8 cellular contexts compared by ENCODE assay signal in genomic region chr19:17391371-17392151, GRCh38. TPM values are rescaled to one million over a fixed set of nuclear protein-coding genes. Genes with fewer than 3 reads are reported as not detected.
DNase-seq lines count a peak whose midpoint lies in the region; ATAC-seq, FAIRE-seq and TF ChIP-seq lines count a peak whose summit lies in the region.

No MANE protein-coding gene starts in this region.

- DNase-seq in GM06990 (ENCODE audit: extremely low read depth, insufficient read length): no peak
- DNase-seq in IMR-90: no peak
- no peak for DNase-seq in activated naive CD8-positive, alpha-beta T cell treated with anti-CD3 and anti-CD28 coated beads, Interleukin-2, amount 50 U/mL, for 24 hours
- no peak for DNase-seq in lower lobe of right lung
- no peak for DNase-seq in GM12892 (ENCODE audit: insufficient read length)
- no peak for DNase-seq in NCI-H524 treated with DMSO at 0.1 percent for 48 hours (lab: John Stamatoyannopoulos, UW)
- DNase-seq in NCI-H146 (lab: John Stamatoyannopoulos, UW): no peak

- no peak overlapping the region for H3K27ac ChIP-seq in IMR-90 (ENCODE audit: insufficient read depth, low read length)
- no peak overlapping the region for H3K27ac ChIP-seq in lower lobe of right lung

- peak overlapping the region; percentile 49; the same call in 1 of the 2 replicates for H4K5ac ChIP-seq in IMR-90 (ENCODE audit: low read depth, low read length)

- H3K14ac ChIP-seq in IMR-90 (replicated peaks; ENCODE audit: low read depth, low read length): no peak overlapping the region

- H2BK15ac ChIP-seq in IMR-90 (ENCODE audit: low read depth, low read length): no peak overlapping the region

- ATAC-seq in IMR-90 (ENCODE audit: low read depth): no peak
- no peak for ATAC-seq in activated naive CD8-positive, alpha-beta T cell treated with anti-CD3 and anti-CD28 coated beads, Interleukin-2, amount 50 U/mL, for 24 hours
- peak in 1 of 2 donors; percentile 3 for ATAC-seq in lower lobe of right lung
- no peak for ATAC-seq in GM21447 (IDR thresholded peaks at IDR 0.05; ENCODE audit: unreplicated experiment)

- TF ChIP-seq CTCF in GM06990 (IDR thresholded peaks at IDR 0.05; ENCODE audit: insufficient read depth, low read length, poor library complexity, severe bottlenecking): no peak
- no peak for TF ChIP-seq CTCF in IMR-90 (conservative IDR thresholded peaks at IDR 0.05; ENCODE audit: low read depth, low read length)
- TF ChIP-seq CTCF in lower lobe of right lung (IDR thresholded peaks at IDR 0.05): no peak

- H3K56ac ChIP-seq in IMR-90 (ENCODE audit: extremely low read depth, insufficient read depth, low read length): no peak overlapping the region

- CTCF ChIA-PET in IMR-90 (lab: Yijun Ruan, JAX): interaction anchor here (0.5 kb wide), 1 partner anchor 46 kb away, joined by 3 read pairs; no protein-coding TSS in a partner anchor

- intact Hi-C loops in IMR-90 (cut with micrococcal nuclease): loop anchor here (10.0 kb wide), 1 partner anchor 163 kb away; the partner anchor contains the start of gene COLGALT1
- intact Hi-C loops in lower lobe of right lung (cut with DNase I): no loop called here

- peak overlapping the region; percentile 81 for H3K4me3 Mint-ChIP-seq in activated naive CD8-positive, alpha-beta T cell treated with anti-CD3 and anti-CD28 coated beads, Interleukin-2, amount 50 U/mL, for 24 hours

- no peaks in the 10 kb centered on the region for H3K36me3 Mint-ChIP-seq in activated naive CD8-positive, alpha-beta T cell treated with anti-CD3 and anti-CD28 coated beads, Interleukin-2, amount 50 U/mL, for 24 hours (ENCODE audit: low read depth)

- no peak for TF ChIP-seq RAD21 in IMR-90 (IDR thresholded peaks at IDR 0.05; ENCODE audit: low read length)

- dilution Hi-C loops in IMR-90 (cut with HindIII; ENCODE audit: low sequenced_read_pairs, unreplicated experiment): no loop called here

- BruUV-seq in IMR-90 (replicated peaks; lab: Mats Ljungman, UMichigan): no TSS peak

- no peak overlapping the region for H4K91ac ChIP-seq in IMR-90 (ENCODE audit: insufficient read depth, low read depth, low read length)

- no peaks in the 10 kb centered on the region for H3K79me1 ChIP-seq in IMR-90 (ENCODE audit: low read depth in 1 of 2, low read length in 2 of 2)

- in situ Hi-C loops in IMR-90 (cut with MboI; ENCODE audit: low sequenced_read_pairs): no loop called here

- H3K4me1 Mint-ChIP-seq in activated naive CD8-positive, alpha-beta T cell treated with anti-CD3 and anti-CD28 coated beads, Interleukin-2, amount 50 U/mL, for 24 hours: peaks cover 27% of the 10 kb centered on the region

- no peak overlapping the region for H2BK5ac ChIP-seq in IMR-90 (ENCODE audit: low read depth, low read length, poor library complexity, severe bottlenecking)

- no peak for TF ChIP-seq POLR2A in IMR-90 (IDR thresholded peaks at IDR 0.05; ENCODE audit: low read depth, low read length)
- TF ChIP-seq POLR2A in GM12892 (IDR thresholded peaks at IDR 0.05; ENCODE audit: low read depth, low read length): no peak

- peak overlapping the region; percentile 73 for H3K4me2 ChIP-seq in IMR-90 (ENCODE audit: low read depth, low read length)

- H3K9me3 Mint-ChIP-seq in activated naive CD8-positive, alpha-beta T cell treated with anti-CD3 and anti-CD28 coated beads, Interleukin-2, amount 50 U/mL, for 24 hours: no peaks in the 10 kb centered on the region

- H4K20me1 ChIP-seq in IMR-90 (ENCODE audit: insufficient read depth, low read length): no peaks in the 10 kb centered on the region

- H4K8ac ChIP-seq in IMR-90 (ENCODE audit: low read depth in 2 of 2, low read length in 2 of 2): peak overlapping the region in 1 of 2 experiments; percentile 42; a peak in 1 of 4 replicates

- no peak overlapping the region for H2BK20ac ChIP-seq in IMR-90 (ENCODE audit: low read depth, low read length)

- H2BK120ac ChIP-seq in IMR-90 (ENCODE audit: low read depth, low read length): no peak overlapping the region

- H3K9me3 ChIP-seq in IMR-90 (ENCODE audit: control insufficient read depth, insufficient read depth, low read length) (peaks cover 9% of the 10 kb centered on the region; the same call in 1 of the 2 replicates), lower lobe of right lung (no peaks in the 10 kb centered on the region)

- no peaks in the 10 kb centered on the region for H3K9me1 ChIP-seq in IMR-90 (ENCODE audit: insufficient read depth, low read length)

- H3K4me3 ChIP-seq in GM06990 (replicated peaks; ENCODE audit: low read depth, low read length) (peak overlapping the region; percentile 28; the same call in 1 of the 2 replicates), IMR-90 (ENCODE audit: insufficient read depth, low read depth, low read length) (peak overlapping the region; percentile 27), lower lobe of right lung (peak overlapping the region; percentile 50)

- no peak overlapping the region for H2AK5ac ChIP-seq in IMR-90 (ENCODE audit: low read depth, low read length)

- FAIRE-seq in GM12892 (lab: Jason Lieb, UNC): no peak

- H3K27me3 ChIP-seq in GM06990 (replicated peaks; ENCODE audit: control insufficient read depth, insufficient read depth, low read length) (no peaks in the 10 kb centered on the region), IMR-90 (ENCODE audit: control insufficient read depth, insufficient read depth, low read length) (peaks cover 3% of the 10 kb centered on the region), lower lobe of right lung (ENCODE audit: low read depth) (peaks cover 4% of the 10 kb centered on the region)

- H3K9ac ChIP-seq in IMR-90 (ENCODE audit: low read depth, low read length): 0 out of 2 replicates have a peak overlapping the region, but pooled peaks have one; percentile 30

- no peak overlapping the region for H3K4ac ChIP-seq in IMR-90 (ENCODE audit: low read depth, low read length)

- no peaks in the 10 kb centered on the region for H3K36me3 ChIP-seq in GM06990 (ENCODE audit: control insufficient read depth, insufficient read depth, low read length)
- no peaks in the 10 kb centered on the region for H3K36me3 ChIP-seq in IMR-90 (ENCODE audit: control insufficient read depth, insufficient read depth, low read length)
- no peaks in the 10 kb centered on the region for H3K36me3 ChIP-seq in lower lobe of right lung

- H3K23ac ChIP-seq in IMR-90 (ENCODE audit: low read depth, low read length): no peak overlapping the region

- peak overlapping the region; percentile 97 for H2AFZ ChIP-seq in IMR-90 (replicated peaks; ENCODE audit: low read length, poor library complexity)

- H3K4me1 ChIP-seq in IMR-90 (ENCODE audit: control insufficient read depth, insufficient read depth, low read length) (peaks cover 2% of the 10 kb centered on the region; the same call in 1 of the 2 replicates), lower lobe of right lung (peaks cover 31% of the 10 kb centered on the region)

- POLR2A ChIA-PET in IMR-90 (lab: Charles Lee; ENCODE audit: unreplicated experiment): no interaction called here

- peaks cover 3% of the 10 kb centered on the region for H3K27me3 Mint-ChIP-seq in activated naive CD8-positive, alpha-beta T cell treated with anti-CD3 and anti-CD28 coated beads, Interleukin-2, amount 50 U/mL, for 24 hours

- H3K18ac ChIP-seq in IMR-90 (ENCODE audit: low read depth, low read length): no peak overlapping the region

- H2AK9ac ChIP-seq in IMR-90 (replicated peaks; ENCODE audit: low read depth, low read length, poor library complexity): peak overlapping the region; percentile 77

- no peak overlapping the region for H3K27ac Mint-ChIP-seq in activated naive CD8-positive, alpha-beta T cell treated with anti-CD3 and anti-CD28 coated beads, Interleukin-2, amount 50 U/mL, for 24 hours

- 10% methylated on average over 14 of the region's 26 CpGs; no CpG with 5 or more reads in 1 of the 2 experiments for WGBS in IMR-90 (ENCODE audit: extremely low coverage in 2 of 2, insufficient read length in 1 of 2), 2 experiments

TF ChIP-seq in IMR-90, 13 proteins besides CTCF, POLR2A, EP300 and RAD21 (continues in another document):
- no peak for TF ChIP-seq RFX5 (IDR thresholded peaks at IDR 0.05; ENCODE audit: low read depth, low read length)
- TF ChIP-seq SMC3 (IDR thresholded peaks at IDR 0.05; ENCODE audit: low read depth, low read length): no peak
- TF ChIP-seq CHD1 (IDR thresholded peaks at IDR 0.05; ENCODE audit: low read depth, low read length): no peak
- no peak for TF ChIP-seq BHLHE40 (IDR thresholded peaks at IDR 0.05; ENCODE audit: low read depth, low read length)
- no peak; the same call in 1 of the 2 replicates for TF ChIP-seq MXI1 (IDR thresholded peaks at IDR 0.05; ENCODE audit: borderline replicate concordance, low read depth, low read length)
- TF ChIP-seq MAZ (IDR thresholded peaks at IDR 0.05; ENCODE audit: borderline replicate concordance, low read depth, low read length): no peak
- TF ChIP-seq CEBPB (IDR thresholded peaks at IDR 0.05; ENCODE audit: low read depth, low read length): no peak

RNA-seq across cellular contexts. Expression of gene CCDC194, which starts 2.4 kb away (rescaled TPM):
- total RNA-seq in IMR-90 (2012; rRNA removed): not detected in 2 replicates
- polyA plus RNA-seq in IMR-90 (2012; rRNA removed): not detected in 2 replicates
- not detected in 2 replicates for polyA plus RNA-seq in IMR-90 (2012; cell fraction: cytosol; rRNA removed)
- not detected in 2 replicates for polyA plus RNA-seq in IMR-90 (2012; cell fraction: nucleus; rRNA removed; ENCODE audit: low replicate concordance)
- total RNA-seq in lower lobe of right lung: 1.5 TPM
- polyA plus RNA-seq in GM12892 (2012; ENCODE audit: missing spikeins): 1.6 TPM

RNA-seq across cellular contexts. Expression of gene BST2, which starts 13.9 kb away (rescaled TPM):
- 0.18 and 0.28 TPM in 2 replicates for total RNA-seq in IMR-90 (2012; rRNA removed)
- 0.67 and 0.92 TPM in 2 replicates for polyA plus RNA-seq in IMR-90 (2012; rRNA removed)
- 0.78 and 2.3 TPM in 2 replicates for polyA plus RNA-seq in IMR-90 (2012; cell fraction: cytosol; rRNA removed)
- polyA plus RNA-seq in IMR-90 (2012; cell fraction: nucleus; rRNA removed; ENCODE audit: low replicate concordance): 0.34 and 0.96 TPM in 2 replicates
- 165 TPM for total RNA-seq in lower lobe of right lung
- polyA plus RNA-seq in GM12892 (2012; ENCODE audit: missing spikeins): 266 TPM

RNA-seq across cellular contexts. Expression of gene PLVAP, which starts 14.4 kb away (rescaled TPM):
- total RNA-seq in IMR-90 (2012; rRNA removed) (not detected in 2 replicates), lower lobe of right lung (25.9 TPM)
- polyA plus RNA-seq in IMR-90 (2012; rRNA removed): not detected in 2 replicates
- 0.02 TPM in 1 of 2 replicates, not detected in the other for polyA plus RNA-seq in IMR-90 (2012; cell fraction: cytosol; rRNA removed)
- 0.10 TPM in 1 of 2 replicates, not detected in the other for polyA plus RNA-seq in IMR-90 (2012; cell fraction: nucleus; rRNA removed; ENCODE audit: low replicate concordance)
- polyA plus RNA-seq in GM12892 (2012; ENCODE audit: missing spikeins): 0.15 TPM

RNA-seq across cellular contexts. Expression of gene MVB12A, which starts 28.3 kb away (rescaled TPM):
- total RNA-seq in IMR-90 (2012; rRNA removed) (13.8 and 13.9 TPM in 2 replicates), lower lobe of right lung (45.3 TPM)
- polyA plus RNA-seq in IMR-90 (2012; rRNA removed): 43.9 and 44.3 TPM in 2 replicates
- 35.8 and 58.5 TPM in 2 replicates for polyA plus RNA-seq in IMR-90 (2012; cell fraction: cytosol; rRNA removed)
- 42.9 and 77.3 TPM in 2 replicates for polyA plus RNA-seq in IMR-90 (2012; cell fraction: nucleus; rRNA removed; ENCODE audit: low replicate concordance)
- 13.6 TPM for polyA plus RNA-seq in GM12892 (2012; ENCODE audit: missing spikeins)

RNA-seq across cellular contexts. Expression of gene GTPBP3, which starts 54.2 kb away (rescaled TPM):
- total RNA-seq in IMR-90 (2012; rRNA removed) (4.3 and 4.7 TPM in 2 replicates), lower lobe of right lung (21.0 TPM)
- polyA plus RNA-seq in IMR-90 (2012; rRNA removed): 14.6 and 15.1 TPM in 2 replicates
- polyA plus RNA-seq in IMR-90 (2012; cell fraction: cytosol; rRNA removed): 9.8 and 11.4 TPM in 2 replicates
- polyA plus RNA-seq in IMR-90 (2012; cell fraction: nucleus; rRNA removed; ENCODE audit: low replicate concordance): 34.3 and 114 TPM in 2 replicates
- 14.7 TPM for polyA plus RNA-seq in GM12892 (2012; ENCODE audit: missing spikeins)

Comparison
In these comparisons a context has a peak if more than half of its experiments do, and no peak if none do; other contexts are left out.
1. RNA of gene BST2, which starts 13.9 kb away (total RNA-seq): 165 TPM in lower lobe of right lung (single experiment); 0.18 to 0.28 TPM in IMR-90; every median in the first group is over 100 times any median in the second.
2. RNA of gene PLVAP, which starts 14.4 kb away (total RNA-seq): 25.9 TPM in lower lobe of right lung (single experiment); not detected in IMR-90; every median in the first group is over 10 times any median in the second.
3. Peak in every context shown above with its lines, with median percentiles within 50 percentile points of each other: H3K4me3 ChIP-seq.